Comparison of ENCODE assay signal across 10 cellular contexts in the genomic region with DNA sequence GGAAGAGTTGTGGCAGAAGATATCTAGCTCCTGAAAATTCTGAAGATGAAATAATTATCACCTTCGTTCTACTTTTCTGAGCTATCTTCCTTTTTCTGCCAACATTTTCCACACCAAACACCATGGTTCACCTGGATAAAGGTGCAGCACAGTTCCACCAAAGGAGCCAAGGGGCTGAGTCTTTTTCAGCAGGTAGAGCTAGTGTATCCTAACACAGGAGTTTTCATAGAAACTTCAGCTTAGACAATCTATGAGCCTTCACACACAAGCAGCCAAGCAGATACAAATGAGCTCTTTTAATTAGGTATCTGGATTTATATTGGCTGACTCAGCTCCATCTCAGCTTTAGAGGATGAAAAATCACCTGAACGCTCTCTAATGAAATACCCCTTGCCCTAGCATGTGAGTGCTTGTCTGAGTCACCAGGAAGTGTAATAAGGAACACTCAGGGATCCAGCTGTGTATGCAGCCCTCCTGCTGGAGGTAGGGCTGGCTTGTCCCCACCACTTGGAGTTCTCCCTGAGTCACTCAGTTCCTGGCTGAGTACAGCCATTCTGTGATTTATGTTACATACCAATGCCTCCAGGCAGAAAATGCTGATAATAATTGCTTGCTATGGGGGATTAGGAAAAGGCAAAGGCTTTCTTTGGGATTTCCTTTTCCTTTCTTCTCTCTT.
DNase-seq lines count a peak whose midpoint lies in the region; ATAC-seq, FAIRE-seq and TF ChIP-seq lines count a peak whose summit lies in the region.
"Had no signal": no experiment of that assay in that cellular context is flagged by ENCODE, and none has a peak within 500 bp of the region (broad histone marks: within the 10 kb centered on the region; RNA-seq: fewer than 3 reads in every experiment).

No MANE protein-coding gene starts in this region.

- no peaks in the 10 kb centered on the region for H3K36me3 Mint-ChIP-seq in activated T-cell treated with anti-CD3 and anti-CD28 coated beads, Interleukin-2, amount 50 U/mL, for 4 hours (ENCODE audit: insufficient read depth)

- H3K4me1 ChIP-seq in Peyer's patch: no peaks in the 10 kb centered on the region
- H3K4me1 ChIP-seq in small intestine (ENCODE audit: control insufficient read depth in 2 of 2, insufficient read depth in 1 of 2, low read depth in 1 of 2, low read length in 1 of 2): no peaks in the 10 kb centered on the region

- 44 to 67% (median 44%) methylated on average over 2 of the region's 2 CpGs for WGBS in small intestine, 3 donors

- H3K27me3 Mint-ChIP-seq in activated T-cell treated with anti-CD3 and anti-CD28 coated beads, Interleukin-2, amount 50 U/mL, for 4 hours (ENCODE audit: low read depth): no peaks in the 10 kb centered on the region

- H3K36me3 ChIP-seq in MG63 (no peaks in the 10 kb centered on the region), Peyer's patch (no peaks in the 10 kb centered on the region), small intestine (ENCODE audit: control insufficient read depth in 2 of 2, insufficient read depth in 2 of 2, low read length in 2 of 2) (no peaks in the 10 kb centered on the region)

- no peak for FAIRE-seq in small intestine (lab: Jason Lieb, UNC)

- H3K9me3 Mint-ChIP-seq in activated T-cell treated with anti-CD3 and anti-CD28 coated beads, Interleukin-2, amount 50 U/mL, for 4 hours: no peaks in the 10 kb centered on the region

- no peak overlapping the region for H3K4me3 ChIP-seq in MG63
- H3K4me3 ChIP-seq in Peyer's patch: no peak overlapping the region
- H3K4me3 ChIP-seq in small intestine (ENCODE audit: low read depth in 1 of 2, low read length in 2 of 2): no peak overlapping the region

- H3K27me3 ChIP-seq in MG63 (no peaks in the 10 kb centered on the region), Peyer's patch (no peaks in the 10 kb centered on the region), small intestine (ENCODE audit: control insufficient read depth in 2 of 2, insufficient read depth in 2 of 2, low read length in 2 of 2) (no peaks in the 10 kb centered on the region)

- no peak overlapping the region for H3K4me3 Mint-ChIP-seq in activated T-cell treated with anti-CD3 and anti-CD28 coated beads, Interleukin-2, amount 50 U/mL, for 4 hours

- no peak for ATAC-seq in activated T-cell treated with anti-CD3 and anti-CD28 coated beads, Interleukin-2, amount 50 U/mL, for 4 hours

- DNase-seq in ELF-1 (ENCODE audit: low read depth, low spot score) (peak; percentile 72), MG63 (peak; percentile 90), cerebellar cortex (ENCODE audit: low spot score) (peak; percentile 94), non-pigmented ciliary epithelial cell (ENCODE audit: low read depth) (peak; percentile 81), cerebellum (ENCODE audit: low spot score) (no peak), Peyer's patch (no peak), small intestine (no peak)
- no peak for DNase-seq in activated T-cell treated with anti-CD3 and anti-CD28 coated beads, Interleukin-2, amount 50 U/mL, for 4 hours
- DNase-seq: activated effector memory CD4-positive, alpha-beta T cell treated with anti-CD3 and anti-CD28 coated beads, Interleukin-2, amount 50 U/mL, for 16 hours had no signal

- no peak for TF ChIP-seq CTCF in Peyer's patch (IDR thresholded peaks at IDR 0.05)

- H3K9me3 ChIP-seq in MG63 (no peaks in the 10 kb centered on the region), Peyer's patch (no peaks in the 10 kb centered on the region), small intestine (ENCODE audit: control insufficient read depth, low read depth) (no peaks in the 10 kb centered on the region)

- no peak for TF ChIP-seq POLR2A in Peyer's patch (IDR thresholded peaks at IDR 0.05)

- H3K27ac ChIP-seq in Peyer's patch (no peak overlapping the region), small intestine (ENCODE audit: low read depth in 1 of 2, low read length in 1 of 2) (no peak overlapping the region)
- H3K27ac ChIP-seq: HL-60 had no signal

- no peaks in the 10 kb centered on the region for H3K4me1 Mint-ChIP-seq in activated T-cell treated with anti-CD3 and anti-CD28 coated beads, Interleukin-2, amount 50 U/mL, for 4 hours (ENCODE audit: low read depth)

Comparison
In these comparisons a context has a peak if more than half of its experiments do, and no peak if none do; other contexts are left out.
1. DNase-seq: peak in ELF-1 (single experiment), MG63 (single experiment), cerebellar cortex (single experiment) and non-pigmented ciliary epithelial cell (single experiment); none in cerebellum (single experiment), Peyer's patch (0 of 3), small intestine (single experiment) and activated T-cell treated with anti-CD3 and anti-CD28 coated beads, Interleukin-2, amount 50 U/mL, for 4 hours (single experiment).